24 cellular contexts compared by ENCODE assay signal in genomic region chr10:111789821-111790220, GRCh38.
"Had no signal": no experiment of that assay in that cellular context is flagged by ENCODE, and none has a peak within 500 bp of the region (broad histone marks: within the 10 kb centered on the region; RNA-seq: fewer than 3 reads in every experiment).

No MANE protein-coding gene starts in this region.

- H3K27ac ChIP-seq: colonic mucosa, coronary artery, dorsolateral prefrontal cortex, epithelial cell of prostate, esophagus muscularis mucosa, esophagus squamous epithelium, foreskin keratinocyte, gastrocnemius medialis, gastroesophageal sphincter, heart left ventricle, heart right ventricle, hepatocyte had no signal

- H3K4me3 ChIP-seq: colonic mucosa, coronary artery, dorsolateral prefrontal cortex, esophagus muscularis mucosa, esophagus squamous epithelium, gastrocnemius medialis, gastroesophageal sphincter, heart left ventricle, heart right ventricle, hepatocyte had no signal

- DNase-seq: colonic mucosa; cortex of kidney; dermis blood vessel endothelial cell; dorsolateral prefrontal cortex; effector CD4-positive, alpha-beta T cell; effector CD8-positive, alpha-beta T cell; effector memory CD4-positive, alpha-beta T cell; effector memory CD8-positive, alpha-beta T cell; endodermal cell; erythroblast; esophagus squamous epithelium; foreskin fibroblast; foreskin keratinocyte; foreskin melanocyte; gastrocnemius medialis; glutamatergic neuron; head of caudate nucleus; heart left ventricle; heart right ventricle had no signal
